In the genomic region with DNA sequence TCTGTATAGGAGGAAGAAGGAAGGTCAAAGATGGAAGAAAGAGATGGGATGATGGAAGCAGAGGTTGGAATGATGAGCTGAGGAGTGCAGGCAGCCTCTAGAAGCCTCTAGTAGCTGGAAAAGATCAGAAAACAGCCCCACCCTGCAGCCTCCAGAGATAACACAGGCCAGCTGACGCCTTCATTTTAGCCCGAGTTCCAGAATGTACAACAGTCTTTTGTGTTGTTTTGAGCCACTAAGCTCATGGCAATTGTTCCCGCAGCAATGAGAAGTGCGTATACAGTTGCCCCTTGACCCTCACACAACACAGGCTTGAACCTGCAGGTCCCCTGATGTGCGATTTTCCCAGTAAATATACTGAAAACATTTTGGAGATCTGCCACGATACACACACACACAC, we compare ENCODE assay signal across 18 cellular contexts.
"Had no signal": no experiment of that assay in that cellular context is flagged by ENCODE, and none has a peak within 500 bp of the region (broad histone marks: within the 10 kb centered on the region; RNA-seq: fewer than 3 reads in every experiment).

No MANE protein-coding gene starts in this region.

- H3K9me3 Mint-ChIP-seq: activated CD4-positive, alpha-beta memory T cell treated with anti-CD3 and anti-CD28 coated beads, Interleukin-2, amount 10 ng/mL, durations not matched to agents 7 days and 5 days; activated naive CD4-positive, alpha-beta T cell treated with anti-CD3 and anti-CD28 coated beads for 36 hours; activated T-cell treated with anti-CD3 and anti-CD28 coated beads, Interleukin-2, amount 50 U/mL, for 72 hours; T-helper 1 cell treated with Interleukin-12 subunit alpha and Interleukin-12 subunit beta and Interleukin-4 antibody, amounts not matched to agents 30 μg/mL and 1 μg/mL, for 36 hours had no signal

- H3K4me3 ChIP-seq: cardiac muscle cell, esophagus muscularis mucosa, gastrocnemius medialis, heart left ventricle, lung, prostate gland, tibial artery had no signal

- H3K27ac Mint-ChIP-seq: activated CD4-positive, alpha-beta memory T cell treated with anti-CD3 and anti-CD28 coated beads, Interleukin-2, amount 10 ng/mL, durations not matched to agents 7 days and 5 days; activated naive CD4-positive, alpha-beta T cell treated with anti-CD3 and anti-CD28 coated beads for 36 hours; activated T-cell treated with anti-CD3 and anti-CD28 coated beads, Interleukin-2, amount 50 U/mL, for 72 hours; naive thymus-derived CD8-positive, alpha-beta T cell; T-helper 1 cell treated with Interleukin-12 subunit alpha and Interleukin-12 subunit beta and Interleukin-4 antibody, amounts not matched to agents 30 μg/mL and 1 μg/mL, for 36 hours had no signal

- H3K4me1 ChIP-seq: gastrocnemius medialis, prostate gland had no signal

- H3K36me3 ChIP-seq: cardiac muscle cell, esophagus muscularis mucosa, gastrocnemius medialis, heart left ventricle, prostate gland, tibial artery had no signal

- H3K9me3 ChIP-seq: esophagus muscularis mucosa, gastrocnemius medialis, heart left ventricle, prostate gland had no signal

- DNase-seq: activated CD4-positive, alpha-beta memory T cell treated with anti-CD3 and anti-CD28 coated beads, Interleukin-2, amount 10 ng/mL, durations not matched to agents 7 days and 5 days; activated CD4-positive, alpha-beta T cell treated with anti-CD3 and anti-CD28 coated beads for 48 hours; activated effector memory CD4-positive, alpha-beta T cell treated with Interleukin-2 at 50 U/mL for 16 hours; activated naive CD4-positive, alpha-beta T cell treated with anti-CD3 and anti-CD28 coated beads for 36 hours; activated T-cell treated with anti-CD3 and anti-CD28 coated beads, Interleukin-2, amount 50 U/mL, for 72 hours; gastrocnemius medialis; islet precursor cell; naive thymus-derived CD8-positive, alpha-beta T cell; stimulated activated CD4-positive, alpha-beta T cell treated with anti-CD3 and anti-CD28 coated beads, Interleukin-2, amount 100 ng/mL, for 48 hours; stimulated activated naive CD4-positive, alpha-beta T cell treated with Interleukin-2 at 50 U/mL for 16 hours; T1000; tibial artery had no signal

- H3K4me3 Mint-ChIP-seq: activated CD4-positive, alpha-beta memory T cell treated with anti-CD3 and anti-CD28 coated beads, Interleukin-2, amount 10 ng/mL, durations not matched to agents 7 days and 5 days; activated naive CD4-positive, alpha-beta T cell treated with anti-CD3 and anti-CD28 coated beads for 36 hours; activated T-cell treated with anti-CD3 and anti-CD28 coated beads, Interleukin-2, amount 50 U/mL, for 72 hours; naive thymus-derived CD8-positive, alpha-beta T cell; T-helper 1 cell treated with Interleukin-12 subunit alpha and Interleukin-12 subunit beta and Interleukin-4 antibody, amounts not matched to agents 30 μg/mL and 1 μg/mL, for 36 hours had no signal

- H3K27ac ChIP-seq: cardiac muscle cell, esophagus muscularis mucosa, gastrocnemius medialis, heart left ventricle, prostate gland, tibial artery had no signal

- ATAC-seq: activated T-cell treated with anti-CD3 and anti-CD28 coated beads, Interleukin-2, amount 50 U/mL, for 72 hours; gastrocnemius medialis; naive thymus-derived CD8-positive, alpha-beta T cell had no signal

- H3K36me3 Mint-ChIP-seq: naive thymus-derived CD8-positive, alpha-beta T cell had no signal
